Comparison of ENCODE assay signal across 8 cellular contexts in the genomic region with DNA sequence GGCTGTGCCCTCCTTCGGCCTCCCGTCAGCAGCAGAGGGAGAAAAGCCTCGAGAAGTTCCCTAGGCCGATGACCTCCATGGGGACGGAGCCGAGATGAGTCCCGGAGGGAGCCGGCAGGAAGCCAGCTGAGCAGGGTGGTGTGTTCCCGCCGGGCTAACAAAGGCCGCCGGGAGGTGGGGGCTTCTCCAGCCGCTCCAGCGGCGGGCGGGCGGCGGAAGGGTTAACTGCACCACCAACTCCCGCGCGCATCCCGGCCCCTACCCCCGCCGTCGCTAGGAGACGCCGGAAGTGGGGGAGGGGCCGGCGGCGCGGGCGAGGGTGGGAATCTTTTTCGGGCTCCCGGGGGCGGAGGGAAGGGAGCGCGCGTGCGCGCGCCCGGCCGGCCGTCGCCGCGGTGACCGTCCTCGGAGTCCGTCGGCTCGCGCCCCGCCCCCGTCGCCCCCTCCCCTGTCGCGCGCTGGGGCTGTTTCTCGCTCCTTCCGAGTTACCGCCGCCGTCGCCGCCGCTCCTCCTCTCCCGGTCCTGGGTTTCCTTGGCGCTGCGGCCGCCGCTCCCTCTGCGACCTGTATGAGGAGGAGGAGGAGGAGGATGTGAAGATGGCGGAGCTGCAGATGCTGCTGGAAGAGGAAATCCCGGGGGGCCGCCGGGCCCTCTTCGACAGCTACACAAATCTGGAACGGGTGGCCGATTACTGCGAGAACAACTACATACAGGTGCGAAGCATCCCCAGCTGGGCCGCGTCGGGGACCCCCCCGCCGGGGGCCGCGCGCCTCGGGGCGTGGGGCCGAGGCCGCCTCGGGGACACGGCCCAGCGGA. TPM values are rescaled to one million over a fixed set of nuclear protein-coding genes. Genes with fewer than 3 reads are reported as not detected.
DNase-seq lines count a peak whose midpoint lies in the region; ATAC-seq and TF ChIP-seq lines count a peak whose summit lies in the region.

Gene ABI2 (plus strand): TSS at position 477 of the 817 bp plus-strand sequence. CDS start 121 bp downstream, at position 598.

- peak; percentile 67 for ATAC-seq in GM19035 (IDR thresholded peaks at IDR 0.05; ENCODE audit: unreplicated experiment)
- peak; percentile 54 for ATAC-seq in HG03354 (IDR thresholded peaks at IDR 0.05; ENCODE audit: poor library complexity, severe bottlenecking, unreplicated experiment)
- peak; percentile 95 to 97 (median 96) for ATAC-seq in right lobe of liver

- WGBS in right lobe of liver (ENCODE audit: insufficient coverage, low coverage, low lambda C conversion rate, missing lambda C conversion rate) = 0% methylated on average over 2 of the region's 97 CpGs

- peak within 1 kb of the TSS; percentile 70 for H3K4me3 ChIP-seq in AG10803 (ENCODE audit: low read length)
- peak within 1 kb of the TSS; percentile 86 to 87 for H3K4me3 ChIP-seq in duodenal mucosa (ENCODE audit: low read depth in 1 of 2, low read length in 2 of 2)
- peak within 1 kb of the TSS; percentile 96 for H3K4me3 ChIP-seq in right lobe of liver

- peaks cover 5 to 6% of the 10 kb centered on the region in 2 donors for H3K4me1 ChIP-seq in duodenal mucosa (ENCODE audit: control insufficient read depth in 1 of 2, insufficient read depth in 2 of 2, low read length in 2 of 2)
- H3K4me1 ChIP-seq in right lobe of liver = peaks cover 0 to 6% (median 0%) of the 10 kb centered on the region in 4 donors

- H3K9me3 ChIP-seq in duodenal mucosa (ENCODE audit: control insufficient read depth in 1 of 2, low read length in 2 of 2) (no peaks in the 10 kb centered on the region), right lobe of liver (no peaks in the 10 kb centered on the region)

- peak within 1 kb of the TSS; percentile 73 for H3K27ac ChIP-seq in duodenal mucosa (ENCODE audit: low read depth, low read length)
- H3K27ac ChIP-seq in right lobe of liver = peak within 1 kb of the TSS; percentile 23 to 73 (median 41)

- TF ChIP-seq CTCF in AG10803 (conservative IDR thresholded peaks at IDR 0.05; ENCODE audit: low read length) (no peak), right lobe of liver (IDR thresholded peaks at IDR 0.05) (no peak)

- intact Hi-C loops in right lobe of liver (cut with DNase I) = no loop called here

- H3K27me3 ChIP-seq in duodenal mucosa (ENCODE audit: control insufficient read depth in 1 of 2, insufficient read depth in 2 of 2, low read length in 2 of 2) (no peaks in the 10 kb centered on the region), right lobe of liver (no peaks in the 10 kb centered on the region)

- TF ChIP-seq POLR2A in right lobe of liver (IDR thresholded peaks at IDR 0.05) = no peak

- H3K9ac ChIP-seq in duodenal mucosa (ENCODE audit: low read depth in 1 of 2, low read length in 2 of 2) = peak within 1 kb of the TSS; percentile 44 to 76

- DNase-seq in AG10803 (ENCODE audit: low read depth) (peak; percentile 67), NCI-H526 (lab: John Stamatoyannopoulos, UW) (peak; percentile 74 to 96), right lobe of liver (peak; percentile 86 to 88 (median 86))
- DNase-seq in activated CD4-positive, alpha-beta T cell treated with anti-CD3 and anti-CD28 coated beads, Interleukin-2, amount 50 U/mL, for 48 hours = peak; percentile 80 to 83
- peak; percentile 66 for DNase-seq in stimulated activated CD4-positive, alpha-beta T cell treated with anti-CD3 and anti-CD28 coated beads, Interleukin-4, amount 100 ng/mL, for 24 hours

- no peaks in the 10 kb centered on the region for H3K36me3 ChIP-seq in duodenal mucosa (ENCODE audit: control insufficient read depth in 1 of 2, insufficient read depth in 2 of 2, low read length in 2 of 2)
- H3K36me3 ChIP-seq in right lobe of liver = no peaks in the 10 kb centered on the region

RNA-seq across cellular contexts. Expression of gene ABI2, which starts in this region (rescaled TPM):
- 10 to 100 TPM in 3 of 6 experiments, 1 to 10 TPM in 3; 5.2 to 13.9 (median 8.9) TPM for total RNA-seq in right lobe of liver

Comparison
In these comparisons a context has a peak if more than half of its experiments do, and no peak if none do; other contexts are left out.
1. Peak in every context shown above with its lines: DNase-seq, ATAC-seq, H3K4me3 ChIP-seq and H3K27ac ChIP-seq.